15 cellular contexts compared by ENCODE assay signal in the genomic region with DNA sequence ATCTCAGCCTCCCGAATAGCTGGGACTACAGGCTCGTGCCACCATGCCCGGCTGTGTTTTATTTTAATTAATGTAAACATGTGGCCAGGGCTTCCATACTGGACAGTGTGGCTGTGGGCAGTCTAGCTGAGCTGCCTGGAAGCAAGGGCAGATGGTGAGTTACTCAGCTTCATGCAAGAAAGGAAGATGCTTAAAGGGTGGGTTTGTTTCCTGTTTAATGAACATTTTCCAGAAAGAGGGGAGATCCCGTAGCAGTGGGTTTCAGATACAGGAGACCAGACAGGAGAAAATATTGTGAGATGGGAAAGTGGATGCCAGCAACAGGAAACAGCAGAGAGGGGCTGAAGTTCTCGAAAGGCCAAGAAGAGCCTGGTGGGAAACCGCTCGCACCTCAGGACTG. TPM values are rescaled to one million over a fixed set of nuclear protein-coding genes. Genes with fewer than 3 reads are reported as not detected.
A peak's percentile ranks its signal among the peaks of the same experiment; 100 is the strongest.
DNase-seq lines count a peak whose midpoint lies in the region; ATAC-seq and TF ChIP-seq lines count a peak whose summit lies in the region.
"Had no signal": no experiment of that assay in that cellular context is flagged by ENCODE, and none has a peak within 500 bp of the region (broad histone marks: within the 10 kb centered on the region; RNA-seq: fewer than 3 reads in every experiment).

No MANE protein-coding gene starts in this region.

- no peak overlapping the region for H4K5ac ChIP-seq in H9 (ENCODE audit: insufficient read length, low read depth, low read length)

- peak overlapping the region in 1 of 2 experiments; percentile 59; a peak in 1 of 5 replicates for H3K4me3 Mint-ChIP-seq in H9
- H3K4me3 Mint-ChIP-seq: activated CD4-positive, alpha-beta memory T cell treated with anti-CD3 and anti-CD28 coated beads, Interleukin-2, amount 10 ng/mL, durations not matched to agents 7 days and 5 days; central memory CD8-positive, alpha-beta T cell; nephron progenitor cell had no signal

- ATAC-seq in HG03025 (IDR thresholded peaks at IDR 0.05; ENCODE audit: low FRiP score, unreplicated experiment) = no peak
- ATAC-seq: HepG2 had no signal

- H3K27me3 ChIP-seq in BLaER1 (no peaks in the 10 kb centered on the region), H9 (ENCODE audit: insufficient read depth, low read length) (no peaks in the 10 kb centered on the region), mesenchymal stem cell (ENCODE audit: control insufficient read depth in 1 of 2, insufficient read depth in 1 of 2, low read length in 2 of 2) (no peaks in the 10 kb centered on the region)

- no peak overlapping the region for H3K56ac ChIP-seq in H9 (ENCODE audit: insufficient read length, low read depth, low read length)

- H3K14ac ChIP-seq in H9 (ENCODE audit: insufficient read depth, low read length) (no peak overlapping the region), mesenchymal stem cell (ENCODE audit: low read length in 2 of 2) (no peak overlapping the region)

- H3K4me1 Mint-ChIP-seq in H9 = peaks cover 27% of the 10 kb centered on the region in 2 experiments

- H3K36me3 Mint-ChIP-seq in H9 (ENCODE audit: insufficient read depth in 1 of 3, low read depth in 3 of 3) = no peaks in the 10 kb centered on the region

- H2BK15ac ChIP-seq in H9 (ENCODE audit: low read depth, low read length) (no peak overlapping the region), mesenchymal stem cell (ENCODE audit: low read depth, poor library complexity, severe bottlenecking) (no peak overlapping the region)

- peak overlapping the region in 2 of 3 experiments; percentile 7 to 87; a peak in 3 of 7 replicates for H3K27ac Mint-ChIP-seq in H9
- H3K27ac Mint-ChIP-seq: activated CD4-positive, alpha-beta memory T cell treated with anti-CD3 and anti-CD28 coated beads, Interleukin-2, amount 10 ng/mL, durations not matched to agents 7 days and 5 days; nephron progenitor cell had no signal

- H4K91ac ChIP-seq in H9 (ENCODE audit: insufficient read length, low read depth, low read length) (no peak overlapping the region), mesenchymal stem cell (ENCODE audit: low read length) (no peak overlapping the region)

- H4K20me1 ChIP-seq in BLaER1 = peaks cover 95% of the 10 kb centered on the region
- H4K20me1 ChIP-seq in H9 (ENCODE audit: control insufficient read depth, insufficient read depth, insufficient read length) = no peaks in the 10 kb centered on the region

- H2BK20ac ChIP-seq in H9 (ENCODE audit: low read depth, low read length, poor library complexity, severe bottlenecking) = no peak overlapping the region

- DNase-seq in H9 (no peak), mesenchymal stem cell (no peak), LoVo (ENCODE audit: low spot score) (no peak), NCI-H2171 (lab: John Stamatoyannopoulos, UW) (no peak)
- no peak for DNase-seq in activated CD4-positive, alpha-beta T cell treated with anti-CD3 and anti-CD28 coated beads for 1 hour
- DNase-seq: activated CD4-positive, alpha-beta memory T cell treated with anti-CD3 and anti-CD28 coated beads, Interleukin-2, amount 10 ng/mL, durations not matched to agents 7 days and 5 days; mammary epithelial cell; NCI-H2029 treated with DMSO at 0.1 percent for 48 hours had no signal

- no peaks in the 10 kb centered on the region for H3K27me3 Mint-ChIP-seq in H9 (ENCODE audit: low read depth)
- H3K27me3 Mint-ChIP-seq: activated CD4-positive, alpha-beta memory T cell treated with anti-CD3 and anti-CD28 coated beads, Interleukin-2, amount 10 ng/mL, durations not matched to agents 7 days and 5 days; central memory CD8-positive, alpha-beta T cell had no signal

- H2BK5ac ChIP-seq in H9 (ENCODE audit: insufficient read length, low read length) (no peak overlapping the region), mesenchymal stem cell (ENCODE audit: low read depth, low read length, poor library complexity, severe bottlenecking) (no peak overlapping the region)

- H3K4me3 ChIP-seq in BLaER1 (no peak overlapping the region), mesenchymal stem cell (ENCODE audit: insufficient read depth in 1 of 2, low read depth in 1 of 2, low read length in 2 of 2) (no peak overlapping the region)
- H3K4me3 ChIP-seq: HAP-1 had no signal

- H3K79me1 ChIP-seq in H9 (ENCODE audit: insufficient read depth, low read depth, low read length, poor library complexity, severe bottlenecking) (peaks cover 13% of the 10 kb centered on the region), mesenchymal stem cell (replicated peaks; ENCODE audit: low read length, poor library complexity, severe bottlenecking) (peaks cover 17% of the 10 kb centered on the region)

- H3K4ac ChIP-seq in H9 (ENCODE audit: low read depth, low read length) (no peak overlapping the region), mesenchymal stem cell (ENCODE audit: low read depth in 1 of 2, low read length in 2 of 2) (peak overlapping the region in 1 of 2 experiments; percentile 3)

- H3K27ac ChIP-seq in BLaER1 (no peak overlapping the region), H9 (ENCODE audit: insufficient read length, low read depth, low read length) (no peak overlapping the region), angular gyrus (ENCODE audit: low read depth, low read length) (peak overlapping the region; percentile 24), mesenchymal stem cell (ENCODE audit: low read length, poor library complexity, severe bottlenecking) (peak overlapping the region; percentile 18)

- H3K23ac ChIP-seq in H9 (ENCODE audit: insufficient read length, low read depth, low read length) (no peak overlapping the region), mesenchymal stem cell (ENCODE audit: low read length in 2 of 2) (no peak overlapping the region)

- WGBS in H9 (ENCODE audit: extremely low coverage, insufficient read length, low lambda C conversion rate) = no CpG with 5 or more reads among the region's 7 CpGs
- 78% methylated on average over 5 of the region's 7 CpGs for WGBS in mesenchymal stem cell

- H3K79me2 ChIP-seq in H9 (ENCODE audit: insufficient read depth, low read length) = peaks cover 4% of the 10 kb centered on the region; the same call in 1 of the 2 replicates

- no peaks in the 10 kb centered on the region for H3K9me3 ChIP-seq in BLaER1
- H3K9me3 ChIP-seq in H9 (ENCODE audit: control insufficient read depth, low read depth, low read length) = no peaks in the 10 kb centered on the region
- no peaks in the 10 kb centered on the region for H3K9me3 ChIP-seq in mesenchymal stem cell (ENCODE audit: control insufficient read depth, low read length)
- H3K9me3 ChIP-seq: HAP-1 had no signal

- no peak overlapping the region for H2AFZ ChIP-seq in H9 (ENCODE audit: low read length)
- H2AFZ ChIP-seq in mesenchymal stem cell (ENCODE audit: low read depth, low read length) = no peak overlapping the region

- H4K8ac ChIP-seq in H9 (replicated peaks; ENCODE audit: insufficient read length, low read depth, low read length) (no peak overlapping the region), mesenchymal stem cell (ENCODE audit: low read length) (no peak overlapping the region)

- no peak overlapping the region for H3T11ph ChIP-seq in H9 (ENCODE audit: low read length)

- H3K36me3 ChIP-seq in BLaER1 = peaks cover 61% of the 10 kb centered on the region
- H3K36me3 ChIP-seq in mesenchymal stem cell (ENCODE audit: control insufficient read depth in 1 of 2, insufficient read depth in 2 of 2, low read depth in 1 of 2, low read length in 2 of 2) = peaks cover 0 to 10% of the 10 kb centered on the region in 2 experiments

- H3K9me3 Mint-ChIP-seq in H9 = no peaks in the 10 kb centered on the region
- H3K9me3 Mint-ChIP-seq: activated CD4-positive, alpha-beta memory T cell treated with anti-CD3 and anti-CD28 coated beads, Interleukin-2, amount 10 ng/mL, durations not matched to agents 7 days and 5 days; central memory CD8-positive, alpha-beta T cell; nephron progenitor cell had no signal

- H3K9ac ChIP-seq in BLaER1 (peak overlapping the region; percentile 27; the same call in 1 of the 2 replicates), H9 (ENCODE audit: extremely low read depth, insufficient read length, low read length) (no peak overlapping the region), mesenchymal stem cell (ENCODE audit: low read length) (peak overlapping the region; percentile 7)

- no peak overlapping the region for H2AK5ac ChIP-seq in H9 (ENCODE audit: insufficient read length, low read length)
- no peak overlapping the region for H2AK5ac ChIP-seq in mesenchymal stem cell (ENCODE audit: low read length, severe bottlenecking)

- no peak overlapping the region for H2BK120ac ChIP-seq in H9 (ENCODE audit: low read depth, low read length, poor library complexity, severe bottlenecking)
- H2BK120ac ChIP-seq in mesenchymal stem cell (ENCODE audit: low read depth, low read length) = no peak overlapping the region

- H3K4me1 ChIP-seq in BLaER1 = peaks cover 70% of the 10 kb centered on the region
- H3K4me1 ChIP-seq in H9 (ENCODE audit: insufficient read depth, low read length) = no peaks in the 10 kb centered on the region
- H3K4me1 ChIP-seq in mesenchymal stem cell (ENCODE audit: control insufficient read depth, insufficient read depth, low read depth, low read length) = peaks cover 46% of the 10 kb centered on the region
- H3K4me1 ChIP-seq: HAP-1 had no signal

- no peak overlapping the region for H3K18ac ChIP-seq in H9 (ENCODE audit: insufficient read length, low read depth, low read length)
- H3K18ac ChIP-seq in mesenchymal stem cell (ENCODE audit: low read depth in 1 of 2, low read length in 2 of 2) = no peak overlapping the region

- no peak for TF ChIP-seq CTCF in H9 (conservative IDR thresholded peaks at IDR 0.05)

- H2BK12ac ChIP-seq in H9 (ENCODE audit: insufficient read length, low read depth, low read length) (no peak overlapping the region), mesenchymal stem cell (ENCODE audit: low read length in 2 of 2) (no peak overlapping the region)

- H3K4me2 ChIP-seq in BLaER1 (peak overlapping the region; percentile 60), H9 (ENCODE audit: insufficient read depth, insufficient read length, low read length) (peak overlapping the region; percentile 45), mesenchymal stem cell (ENCODE audit: low read length, poor library complexity, severe bottlenecking) (peak overlapping the region; percentile 14)

- H3K23me2 ChIP-seq in H9 (ENCODE audit: insufficient read length, low read depth, low read length, poor library complexity, severe bottlenecking) = no peaks in the 10 kb centered on the region

RNA-seq across cellular contexts. Expression of a gene that starts 7.3 kb away (rescaled TPM):
- total RNA-seq in H9 (2021) = 49.4 and 51.3 TPM in 2 replicates
- 35.8 TPM for polyA plus RNA-seq in mesenchymal stem cell (2013, experiment 1 of 2)
- polyA plus RNA-seq in mesenchymal stem cell (2013, experiment 2 of 2) = 29.0 TPM

RNA-seq across cellular contexts. Expression of a gene that starts 35.3 kb away (rescaled TPM):
- 200 and 206 TPM in 2 replicates for total RNA-seq in H9 (2021)
- polyA plus RNA-seq in mesenchymal stem cell (2013, experiment 1 of 2) = 54.4 TPM
- polyA plus RNA-seq in mesenchymal stem cell (2013, experiment 2 of 2) = 54.1 TPM

RNA-seq across cellular contexts. Expression of a gene that starts 58.0 kb away (rescaled TPM):
- 76.9 and 81.9 TPM in 2 replicates for total RNA-seq in H9 (2021)
- polyA plus RNA-seq in mesenchymal stem cell (2013, experiment 1 of 2) = 49.3 TPM
- polyA plus RNA-seq in mesenchymal stem cell (2013, experiment 2 of 2) = 48.0 TPM

RNA-seq across cellular contexts. Expression of a gene that starts 59.3 kb away (rescaled TPM):
- 60.4 and 63.6 TPM in 2 replicates for total RNA-seq in H9 (2021)
- polyA plus RNA-seq in mesenchymal stem cell (2013, experiment 1 of 2) = 5.6 TPM
- polyA plus RNA-seq in mesenchymal stem cell (2013, experiment 2 of 2) = 4.7 TPM

RNA-seq across cellular contexts. Expression of a gene that starts 59.6 kb away (rescaled TPM):
- total RNA-seq in H9 (2021) = 199 and 205 TPM in 2 replicates
- polyA plus RNA-seq in mesenchymal stem cell (2013, experiment 1 of 2) = 102 TPM
- polyA plus RNA-seq in mesenchymal stem cell (2013, experiment 2 of 2) = 101 TPM

Comparison
In these comparisons a context has a peak if more than half of its experiments do, and no peak if none do; other contexts are left out.
1. H3K27ac ChIP-seq: peak in angular gyrus (single experiment) and mesenchymal stem cell (single experiment); none in BLaER1 (single experiment) and H9 (single experiment).
2. Peak in every context shown above with its lines, with median percentiles within 50 percentile points of each other: H3K4me2 ChIP-seq.